ENCODE assay signal across 17 cellular contexts in genomic region chr6:4853349-4853748, GRCh38.
DNase-seq lines count a peak whose midpoint lies in the region; ATAC-seq, FAIRE-seq and TF ChIP-seq lines count a peak whose summit lies in the region.
"Had no signal": no experiment of that assay in that cellular context is flagged by ENCODE, and none has a peak within 500 bp of the region (broad histone marks: within the 10 kb centered on the region; RNA-seq: fewer than 3 reads in every experiment).

No MANE protein-coding gene starts in this region.

- CTCF ChIA-PET in SK-N-SH (lab: Yijun Ruan, JAX) (interaction anchor here (1.2 kb wide), 1 partner anchor 1843 kb away, joined by 3 read pairs; no protein-coding TSS in a partner anchor), OCI-LY7 (lab: Charles Lee; ENCODE audit: unreplicated experiment) (no interaction called here), K562 (lab: Yijun Ruan, JAX; ENCODE audit: low intra/inter-chr PET ratio) (interaction anchor here (0.6 kb wide), 1 partner anchor 828 kb away, joined by 3 read pairs; no protein-coding TSS in a partner anchor), RWPE1 (lab: Yijun Ruan, JAX) (interaction anchor here (0.6 kb wide), 1 partner anchor 643 kb away, joined by 3 read pairs; no protein-coding TSS in a partner anchor)

- no peaks in the 10 kb centered on the region for H3K9me2 ChIP-seq in SK-N-SH
- H3K9me2 ChIP-seq in OCI-LY7 (ENCODE audit: insufficient read depth, low read length): no peaks in the 10 kb centered on the region

- no peaks in the 10 kb centered on the region for H3K9me3 ChIP-seq in SK-N-SH
- H3K9me3 ChIP-seq in OCI-LY7 (ENCODE audit: low read length): no peaks in the 10 kb centered on the region
- no peaks in the 10 kb centered on the region for H3K9me3 ChIP-seq in K562 (replicated peaks; ENCODE audit: control insufficient read depth, insufficient read depth, low read depth, low read length)
- no peaks in the 10 kb centered on the region for H3K9me3 ChIP-seq in right cardiac atrium (ENCODE audit: control insufficient read depth, low read length)

- H3K4me3 ChIP-seq in SK-N-SH (ENCODE audit: low read depth in 2 of 2, low read length in 1 of 2): no peak overlapping the region
- H3K4me3 ChIP-seq in OCI-LY7 (ENCODE audit: low read depth, low read length, poor library complexity, severe bottlenecking): no peak overlapping the region
- no peak overlapping the region for H3K4me3 ChIP-seq in K562
- no peak overlapping the region for H3K4me3 ChIP-seq in dorsolateral prefrontal cortex
- no peak overlapping the region for H3K4me3 ChIP-seq in right cardiac atrium (ENCODE audit: low read length)

- no peak overlapping the region for H3K4me3 Mint-ChIP-seq in stimulated activated naive B cell treated with anti-CD40 and anti-IgM and Interleukin-4, amounts not matched to agents 10 μg/mL and 1 μg/mL and 100 μg/mL, for 72 hours

- H3K9me3 Mint-ChIP-seq in stimulated activated naive B cell treated with anti-CD40 and anti-IgM and Interleukin-4, amounts not matched to agents 10 μg/mL and 1 μg/mL and 100 μg/mL, for 72 hours: peaks cover 0 to 2% of the 10 kb centered on the region in 2 donors

- H3K79me2 ChIP-seq in SK-N-SH (ENCODE audit: insufficient read depth): peaks cover 58% of the 10 kb centered on the region
- peaks cover 9% of the 10 kb centered on the region; the same call in 1 of the 2 replicates for H3K79me2 ChIP-seq in OCI-LY7 (ENCODE audit: insufficient read depth, low read depth, low read length)
- H3K79me2 ChIP-seq in K562 (ENCODE audit: control insufficient read depth, insufficient read depth, low read length): peaks cover 90% of the 10 kb centered on the region

- H2AFZ ChIP-seq in SK-N-SH (ENCODE audit: low read depth) (no peak overlapping the region), OCI-LY7 (ENCODE audit: low read length) (no peak overlapping the region), K562 (ENCODE audit: low read depth, low read length) (no peak overlapping the region)

- H3K36me3 ChIP-seq in SK-N-SH (replicated peaks in 1 of 2; ENCODE audit: control insufficient read depth in 1 of 2, insufficient read depth in 2 of 2, low read length in 1 of 2) (no peaks in the 10 kb centered on the region), OCI-LY7 (ENCODE audit: insufficient read depth, low read length) (no peaks in the 10 kb centered on the region), K562 (ENCODE audit: control insufficient read depth, insufficient read depth, low read length) (no peaks in the 10 kb centered on the region)

- H3K36me3 Mint-ChIP-seq in stimulated activated naive B cell treated with anti-CD40 and anti-IgM and Interleukin-4, amounts not matched to agents 10 μg/mL and 1 μg/mL and 100 μg/mL, for 72 hours: peaks cover 2 to 21% of the 10 kb centered on the region in 2 donors

- no peak overlapping the region for H3K9ac ChIP-seq in SK-N-SH
- peak overlapping the region in 1 of 2 experiments; percentile 53; a peak in 1 of 4 replicates for H3K9ac ChIP-seq in K562 (ENCODE audit: insufficient read depth in 1 of 2, low read depth in 2 of 2, low read length in 2 of 2)

- no peak overlapping the region for H3K4me2 ChIP-seq in SK-N-SH
- 0 out of 2 replicates have a peak overlapping the region, but pooled peaks have one; percentile 12 for H3K4me2 ChIP-seq in OCI-LY7 (ENCODE audit: low read length)
- H3K4me2 ChIP-seq in K562 (ENCODE audit: insufficient read depth, low read length): peak overlapping the region; percentile 7; the same call in 1 of the 2 replicates

- TF ChIP-seq RAD21 in SK-N-SH (IDR thresholded peaks at IDR 0.05; ENCODE audit: low read length): no peak
- no peak for TF ChIP-seq RAD21 in K562 (CRISPR knock-in tag; conservative IDR thresholded peaks at IDR 0.05 in 1 of 2, IDR thresholded peaks at IDR 0.05 in 1 of 2)

- TF ChIP-seq EP300 in SK-N-SH (IDR thresholded peaks at IDR 0.05; ENCODE audit: borderline replicate concordance in 1 of 2, low read depth in 1 of 2, low read length in 1 of 2): no peak
- TF ChIP-seq EP300 in K562 (IDR thresholded peaks at IDR 0.05; ENCODE audit: low read length): no peak

- WGBS in SK-N-SH (ENCODE audit: low lambda C conversion rate): 93% methylated on average over 4 of the region's 4 CpGs
- WGBS in K562 (ENCODE audit: insufficient coverage, low coverage, missing lambda C conversion rate): 56% methylated on average over 4 of the region's 4 CpGs
- 74% methylated on average over 4 of the region's 4 CpGs for WGBS in right cardiac atrium

- intact Hi-C loops in OCI-LY7 (cut with micrococcal nuclease; ENCODE audit: unreplicated experiment) (no loop called here), K562 (cut with micrococcal nuclease) (loop anchor here (10.0 kb wide), 1 partner anchor 181 kb away; no protein-coding TSS in a partner anchor), dorsolateral prefrontal cortex (cut with DNase I) (no loop called here), right cardiac atrium (cut with DNase I) (no loop called here)

- H3K27ac Mint-ChIP-seq in stimulated activated naive B cell treated with anti-CD40 and anti-IgM and Interleukin-4, amounts not matched to agents 10 μg/mL and 1 μg/mL and 100 μg/mL, for 72 hours: peak overlapping the region; percentile 39

- H3K4me1 Mint-ChIP-seq in stimulated activated naive B cell treated with anti-CD40 and anti-IgM and Interleukin-4, amounts not matched to agents 10 μg/mL and 1 μg/mL and 100 μg/mL, for 72 hours: peaks cover 33 to 69% of the 10 kb centered on the region in 2 donors

- H4K20me1 ChIP-seq in SK-N-SH (ENCODE audit: insufficient read depth) (peaks cover 63% of the 10 kb centered on the region), OCI-LY7 (ENCODE audit: insufficient read depth, low read length) (peaks cover 7% of the 10 kb centered on the region), K562 (replicated peaks; ENCODE audit: control insufficient read depth, insufficient read depth, low read length) (peaks cover 54% of the 10 kb centered on the region)

- H3K27me3 ChIP-seq in SK-N-SH (ENCODE audit: insufficient read depth) (no peaks in the 10 kb centered on the region), K562 (ENCODE audit: control insufficient read depth in 2 of 2, insufficient read depth in 2 of 2, low read length in 2 of 2) (no peaks in the 10 kb centered on the region), dorsolateral prefrontal cortex (no peaks in the 10 kb centered on the region), right cardiac atrium (ENCODE audit: control insufficient read depth, insufficient read depth) (no peaks in the 10 kb centered on the region)

- no peak for TF ChIP-seq POLR2A in K562 (conservative IDR thresholded peaks at IDR 0.05)

- H3F3A ChIP-seq in SK-N-SH (replicated peaks; ENCODE audit: insufficient read depth): no peaks in the 10 kb centered on the region

- H3K27ac ChIP-seq in SK-N-SH (ENCODE audit: low read depth in 2 of 2, low read length in 1 of 2) (no peak overlapping the region), OCI-LY7 (ENCODE audit: low read depth, low read length, poor library complexity, severe bottlenecking) (no peak overlapping the region), K562 (ENCODE audit: extremely low read depth, low read depth, low read length) (no peak overlapping the region), RWPE1 (no peak overlapping the region), dorsolateral prefrontal cortex (no peak overlapping the region), right cardiac atrium (ENCODE audit: low read length) (no peak overlapping the region)

- in situ Hi-C loops in K562 (cut with MboI): no loop called here

- no peak for FAIRE-seq in K562 (lab: Jason Lieb, UNC)
- FAIRE-seq: A204.1, GM12892 had no signal

- no peaks in the 10 kb centered on the region for H3K27me3 Mint-ChIP-seq in stimulated activated naive B cell treated with anti-CD40 and anti-IgM and Interleukin-4, amounts not matched to agents 10 μg/mL and 1 μg/mL and 100 μg/mL, for 72 hours

- H3K9me1 ChIP-seq in K562 (ENCODE audit: control insufficient read depth, insufficient read depth, low read length): peaks cover 8% of the 10 kb centered on the region

- DNase-seq in SK-N-SH: no peak
- DNase-seq in OCI-LY7 (ENCODE audit: low spot score): no peak
- no peak for DNase-seq in K562 (ENCODE audit: extremely low read depth in 1 of 4, low spot score in 3 of 4)
- DNase-seq in stimulated activated naive B cell treated with anti-CD40 and anti-IgM and Interleukin-4, amounts not matched to agents 10 μg/mL and 1 μg/mL and 100 μg/mL, for 72 hours: no peak
- DNase-seq in RWPE1 (ENCODE audit: low spot score): no peak
- DNase-seq in dorsolateral prefrontal cortex: no peak
- DNase-seq in right cardiac atrium: no peak
- DNase-seq: C1 segment of cervical spinal cord, DMS 273 treated with DMSO at 0.1 percent for 48 hours, GF-D8, Karpas-422, NCI-H1105, NCI-H1694, NCI-H774 had no signal

- H3K4me1 ChIP-seq in SK-N-SH (ENCODE audit: control insufficient read depth in 1 of 2, insufficient read depth in 2 of 2, low read depth in 1 of 2, low read length in 1 of 2): peaks cover 2 to 5% of the 10 kb centered on the region in 2 experiments; a peak in 2 of 4 replicates
- H3K4me1 ChIP-seq in OCI-LY7 (ENCODE audit: insufficient read depth, low read length, poor library complexity, severe bottlenecking): peaks cover 16% of the 10 kb centered on the region
- H3K4me1 ChIP-seq in K562 (replicated peaks in 1 of 2; ENCODE audit: control insufficient read depth in 2 of 2, insufficient read depth in 2 of 2, low read length in 2 of 2): peaks cover 8 to 22% of the 10 kb centered on the region in 2 experiments; a peak in 4 of 5 replicates
- H3K4me1 ChIP-seq in right cardiac atrium (ENCODE audit: control insufficient read depth, insufficient read depth, low read length): peaks cover 5% of the 10 kb centered on the region

- POLR2A ChIA-PET in SK-N-SH (lab: Yijun Ruan, JAX) (no interaction called here), OCI-LY7 (lab: Charles Lee) (interaction anchor here (0.7 to 2.1 kb wide), 5 partner anchors 9 to 64 kb away, joined by 3 to 7 read pairs (median 3); no protein-coding TSS in a partner anchor), K562 (lab: Yijun Ruan, JAX) (interaction anchor here (0.6 kb wide), 3 partner anchors 24 to 1791 kb away, joined by 3 read pairs; no protein-coding TSS in a partner anchor), RWPE1 (lab: Yijun Ruan, JAX; ENCODE audit: low non-redundant PET) (no interaction called here)

- no TSS peak for BruUV-seq in OCI-LY7 (replicated peaks; lab: Mats Ljungman, UMichigan)
- BruUV-seq in K562 (replicated peaks; lab: Mats Ljungman, UMichigan): no TSS peak

- ATAC-seq in SK-N-SH treated with all-trans-retinoic acid at 6 μM for 48 hours (no peak), K562 (no peak), right cardiac atrium (no peak)
- no peak for ATAC-seq in stimulated activated naive B cell treated with anti-CD40 and anti-IgM and Interleukin-4, amounts not matched to agents 10 μg/mL and 1 μg/mL and 100 μg/mL, for 72 hours (replicated peaks)

- TF ChIP-seq CTCF in SK-N-SH (IDR thresholded peaks at IDR 0.05) (no peak), OCI-LY7 (conservative IDR thresholded peaks at IDR 0.05; ENCODE audit: low read length) (no peak), K562 (IDR thresholded peaks at IDR 0.05 in 2 of 3, conservative IDR thresholded peaks at IDR 0.05 in 1 of 3; ENCODE audit: insufficient read depth in 2 of 3, low read depth in 1 of 3, low read length in 3 of 3) (no peak), RWPE1 (conservative IDR thresholded peaks at IDR 0.05; ENCODE audit: low read depth) (no peak), dorsolateral prefrontal cortex (IDR thresholded peaks at IDR 0.05 in 54 of 56, conservative IDR thresholded peaks at IDR 0.05 in 2 of 56; ENCODE audit: low read depth in 1 of 56, partially characterized antibody in 56 of 56) (no peak)

Comparison
In these comparisons a context has a peak if more than half of its experiments do, and no peak if none do; other contexts are left out.
1. POLR2A ChIA-PET loops: an anchor here in OCI-LY7 (0.7 to 2.1 kb wide) and K562 (0.6 kb wide); none called in SK-N-SH and RWPE1.
2. Of the 27 proteins assayed by ChIP-seq in both K562 and SK-N-SH: peak only in K562: none; only in SK-N-SH: none; in both: REST; in neither: 26.